ENCODE assay signal across 8 cellular contexts in genomic region chr13:31199527-31199848, GRCh38. TPM values are rescaled to one million over a fixed set of nuclear protein-coding genes. Genes with fewer than 3 reads are reported as not detected.
DNase-seq lines count a peak whose midpoint lies in the region; ATAC-seq and TF ChIP-seq lines count a peak whose summit lies in the region.

No MANE protein-coding gene starts in this region.

- H3K4me3 Mint-ChIP-seq in CD4-positive, alpha-beta T cell: peak overlapping the region; percentile 99
- peak overlapping the region; percentile 77 for H3K4me3 Mint-ChIP-seq in dendritic cell treated with granulocyte-macrophage colony-stimulating factor and Interleukin-4, amounts not matched to agents 40 ng/mL and 50 ng/mL, for 4 days

- TF ChIP-seq RAD21 in neural cell (conservative IDR thresholded peaks at IDR 0.05): no peak

- peak overlapping the region; percentile 17 for H3K4me2 ChIP-seq in neural cell (ENCODE audit: low read length)

- H3K4me1 Mint-ChIP-seq in CD4-positive, alpha-beta T cell (ENCODE audit: low read depth): peaks cover 17% of the 10 kb centered on the region
- peaks cover 48% of the 10 kb centered on the region for H3K4me1 Mint-ChIP-seq in dendritic cell treated with granulocyte-macrophage colony-stimulating factor and Interleukin-4, amounts not matched to agents 40 ng/mL and 50 ng/mL, for 4 days (ENCODE audit: low read depth)

- no peak for TF ChIP-seq CTCF in CD4-positive, alpha-beta T cell (IDR thresholded peaks at IDR 0.05)
- TF ChIP-seq CTCF in neural cell (IDR thresholded peaks at IDR 0.05; ENCODE audit: poor library complexity, severe bottlenecking): no peak

- H3K79me2 ChIP-seq in neural cell (replicated peaks; ENCODE audit: insufficient read depth, low read length): peaks cover 5% of the 10 kb centered on the region

- peaks cover 4% of the 10 kb centered on the region for H3K36me3 Mint-ChIP-seq in CD4-positive, alpha-beta T cell (ENCODE audit: low read depth)
- H3K36me3 Mint-ChIP-seq in dendritic cell treated with granulocyte-macrophage colony-stimulating factor and Interleukin-4, amounts not matched to agents 40 ng/mL and 50 ng/mL, for 4 days (ENCODE audit: low read depth): no peaks in the 10 kb centered on the region

- no peaks in the 10 kb centered on the region for H3K9me3 ChIP-seq in CD4-positive, alpha-beta T cell (ENCODE audit: control insufficient read depth, low read length)
- no peaks in the 10 kb centered on the region for H3K9me3 ChIP-seq in HUES6 (ENCODE audit: control insufficient read depth, insufficient read depth, low read depth, low read length)
- no peaks in the 10 kb centered on the region for H3K9me3 ChIP-seq in neural cell (ENCODE audit: low read length)

- intact Hi-C loops in CD4-positive, alpha-beta T cell (cut with DNase I, micrococcal nuclease): loop anchor here in 1 of 2 experiments (5.0 kb wide), 1 partner anchor 223 kb away; no protein-coding TSS in a partner anchor
- intact Hi-C loops in dendritic cell treated with granulocyte-macrophage colony-stimulating factor and Interleukin-4, amounts not matched to agents 40 ng/mL and 50 ng/mL, for 4 days (cut with micrococcal nuclease): loop anchor here (10.0 kb wide), 1 partner anchor 225 kb away; no protein-coding TSS in a partner anchor

- peak; percentile 32 for ATAC-seq in CD4-positive, alpha-beta T cell (ENCODE audit: poor library complexity)
- no peak for ATAC-seq in GM18519 (IDR thresholded peaks at IDR 0.05; ENCODE audit: low FRiP score, unreplicated experiment)
- no peak for ATAC-seq in HG02642 (IDR thresholded peaks at IDR 0.05; ENCODE audit: poor library complexity, unreplicated experiment)

- POLR2A ChIA-PET in CD4-positive, alpha-beta T cell (lab: Charles Lee): interaction anchor here (0.6 to 2.8 kb wide), 4 partner anchors 17 to 47 kb away, joined by 3 to 44 read pairs (median 3); partner anchors contain the start of gene HSPH1

- no peaks in the 10 kb centered on the region for H3K27me3 ChIP-seq in CD4-positive, alpha-beta T cell (ENCODE audit: control insufficient read depth, insufficient read depth, low read length)
- H3K27me3 ChIP-seq in HUES6 (ENCODE audit: control insufficient read depth, insufficient read depth, low read length) (no peaks in the 10 kb centered on the region), neural cell (ENCODE audit: insufficient read depth, low read depth, low read length) (no peaks in the 10 kb centered on the region)

- no peaks in the 10 kb centered on the region for H3K36me3 ChIP-seq in HUES6 (ENCODE audit: control insufficient read depth, insufficient read depth, low read length)
- H3K36me3 ChIP-seq in neural cell (ENCODE audit: insufficient read depth, low read length): no peaks in the 10 kb centered on the region

- TF ChIP-seq EP300 in neural cell (conservative IDR thresholded peaks at IDR 0.05; ENCODE audit: poor library complexity, severe bottlenecking): no peak

- peak overlapping the region; percentile 83 for H3K27ac ChIP-seq in CD4-positive, alpha-beta T cell (ENCODE audit: low read depth, low read length)
- H3K27ac ChIP-seq in HUES6 (ENCODE audit: low read depth, low read length) (no peak overlapping the region), neural cell (ENCODE audit: low read length) (no peak overlapping the region)

- H3K9me2 ChIP-seq in neural cell (ENCODE audit: insufficient read depth, low read length): no peaks in the 10 kb centered on the region

- peak overlapping the region; percentile 23 for H3K9ac ChIP-seq in HUES6 (ENCODE audit: low read length)
- H3K9ac ChIP-seq in neural cell (ENCODE audit: low read length): peak overlapping the region; percentile 55

- CTCF ChIA-PET in CD4-positive, alpha-beta T cell (lab: Charles Lee): interaction anchor here (0.9 to 3.4 kb wide), 4 partner anchors 16 to 48 kb away, joined by 3 to 17 read pairs (median 10); partner anchors contain the start of gene HSPH1

- H2AFZ ChIP-seq in neural cell (ENCODE audit: low read depth, low read length): peak overlapping the region; percentile 16

- H3K27me3 Mint-ChIP-seq in CD4-positive, alpha-beta T cell: peaks cover 3% of the 10 kb centered on the region
- H3K27me3 Mint-ChIP-seq in dendritic cell treated with granulocyte-macrophage colony-stimulating factor and Interleukin-4, amounts not matched to agents 40 ng/mL and 50 ng/mL, for 4 days: peaks cover 4% of the 10 kb centered on the region

- H3K9me3 Mint-ChIP-seq in CD4-positive, alpha-beta T cell: no peaks in the 10 kb centered on the region
- no peaks in the 10 kb centered on the region for H3K9me3 Mint-ChIP-seq in dendritic cell treated with granulocyte-macrophage colony-stimulating factor and Interleukin-4, amounts not matched to agents 40 ng/mL and 50 ng/mL, for 4 days

- peak overlapping the region; percentile 95 for H3K27ac Mint-ChIP-seq in CD4-positive, alpha-beta T cell
- H3K27ac Mint-ChIP-seq in dendritic cell treated with granulocyte-macrophage colony-stimulating factor and Interleukin-4, amounts not matched to agents 40 ng/mL and 50 ng/mL, for 4 days: peak overlapping the region; percentile 81

- H3K4me3 ChIP-seq in HUES6 (ENCODE audit: low read depth, low read length) (peak overlapping the region; percentile 67), neural cell (ENCODE audit: low read length) (peak overlapping the region; percentile 68)

- no peak for DNase-seq in CD4-positive, alpha-beta T cell
- no peak for DNase-seq in superior temporal gyrus (ENCODE audit: extremely low spot score)
- no peak for DNase-seq in NCI-H510A (lab: John Stamatoyannopoulos, UW)

- H3F3A ChIP-seq in neural cell (ENCODE audit: insufficient read depth, low read length, poor library complexity, severe bottlenecking): no peaks in the 10 kb centered on the region

- H4K20me1 ChIP-seq in neural cell (ENCODE audit: insufficient read depth): no peaks in the 10 kb centered on the region

- H3K4me1 ChIP-seq in HUES6 (ENCODE audit: control insufficient read depth, insufficient read depth, low read length): no peaks in the 10 kb centered on the region

TF ChIP-seq in neural cell, 6 proteins besides CTCF, POLR2A, EP300 and RAD21:
- TF ChIP-seq POLR2AphosphoS5 (IDR thresholded peaks at IDR 0.05): no peak
- no peak for TF ChIP-seq EZH2 (IDR thresholded peaks at IDR 0.05; ENCODE audit: borderline replicate concordance, insufficient read depth, low read length, poor library complexity, severe bottlenecking)
- TF ChIP-seq MXI1 (conservative IDR thresholded peaks at IDR 0.05; ENCODE audit: poor library complexity, severe bottlenecking): no peak
- TF ChIP-seq SMC3 (conservative IDR thresholded peaks at IDR 0.05; ENCODE audit: poor library complexity): no peak
- no peak for TF ChIP-seq TAF1 (IDR thresholded peaks at IDR 0.05; ENCODE audit: low read depth)
- TF ChIP-seq REST (IDR thresholded peaks at IDR 0.05; ENCODE audit: borderline replicate concordance): no peak
TF ChIP-seq in neural cell: peak in this region for 0.

RNA-seq across cellular contexts. Expression of gene B3GLCT, which starts 0.3 kb away (rescaled TPM):
- total RNA-seq in CD4-positive, alpha-beta T cell: 1 to 10 TPM; 3.2 to 3.7 TPM
- polyA plus RNA-seq in neural cell: 7.4 and 8.2 TPM in 2 replicates
- polyA minus RNA-seq in neural cell: 5.8 and 6.1 TPM in 2 replicates

RNA-seq across cellular contexts. Expression of gene HSPH1, which starts 37.8 kb away (rescaled TPM):
- total RNA-seq in CD4-positive, alpha-beta T cell: 100 to 1,000 TPM; 226 to 238 TPM
- polyA plus RNA-seq in neural cell: 97.4 and 112 TPM in 2 replicates
- polyA minus RNA-seq in neural cell: 88.1 and 110 TPM in 2 replicates
